ENCODE assay signal across 1 cellular context in genomic region chr22:45200230-45200629, GRCh38.
TF ChIP-seq lines count a peak whose summit lies in the region.

No MANE protein-coding gene starts in this region.

TF ChIP-seq in H1, 55 proteins besides CTCF, POLR2A, EP300 and RAD21:
- TF ChIP-seq EZH2 (IDR thresholded peaks at IDR 0.05; ENCODE audit: low read depth, low read length, severe bottlenecking) (no peak), SIRT6 (IDR thresholded peaks at IDR 0.05; ENCODE audit: low read length) (no peak), ZNF274 (IDR thresholded peaks at IDR 0.05; ENCODE audit: borderline replicate concordance, extremely low read depth, low read length) (no peak), ASH2L (IDR thresholded peaks at IDR 0.05; ENCODE audit: low read length) (no peak), HDAC6 (IDR thresholded peaks at IDR 0.05; ENCODE audit: low read depth, low read length) (no peak), SIX5 (IDR thresholded peaks at IDR 0.05; ENCODE audit: low read depth, low read length) (no peak), NANOG (IDR thresholded peaks at IDR 0.05; ENCODE audit: insufficient read depth, low read depth, low read length, poor library complexity, severe bottlenecking) (no peak), SP2 (IDR thresholded peaks at IDR 0.05; ENCODE audit: low read length) (no peak)
